Comparison of ENCODE assay signal across 2 cellular contexts in the genomic region with DNA sequence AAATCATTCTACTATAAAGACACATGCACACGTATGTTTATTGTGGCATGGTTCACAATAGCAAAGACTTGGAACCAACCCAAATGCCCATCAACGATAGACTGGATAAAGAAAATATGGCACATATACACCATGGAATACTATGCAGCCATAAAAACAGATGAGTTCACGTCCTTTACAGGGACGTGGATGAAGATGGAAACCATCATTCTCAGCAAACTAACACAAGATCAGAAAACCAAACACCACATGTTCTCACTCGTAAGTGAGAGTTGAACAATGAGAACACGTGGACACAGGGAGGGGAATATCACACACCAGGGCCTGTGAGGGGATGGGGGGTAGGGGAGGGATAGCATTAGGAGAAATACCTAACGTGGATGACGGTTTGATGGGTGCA. TPM values are rescaled to one million over a fixed set of nuclear protein-coding genes. Genes with fewer than 3 reads are reported as not detected.
"Had no signal": no experiment of that assay in that cellular context is flagged by ENCODE, and none has a peak within 500 bp of the region (broad histone marks: within the 10 kb centered on the region; RNA-seq: fewer than 3 reads in every experiment).

No MANE protein-coding gene starts in this region.

RNA-seq across cellular contexts. Expression of a gene that starts 4.3 kb away (rescaled TPM):
- total RNA-seq: G401, GM12878 had no signal
- polyA plus RNA-seq: GM12878 had no signal

RNA-seq across cellular contexts. Expression of a gene that starts 20.8 kb away (rescaled TPM):
- total RNA-seq: G401, GM12878 had no signal

RNA-seq across cellular contexts. Expression of a gene that starts 23.1 kb away (rescaled TPM):
- total RNA-seq: G401, GM12878 had no signal

RNA-seq across cellular contexts. Expression of a gene that starts 27.4 kb away (rescaled TPM):
- total RNA-seq: G401 had no signal
